15 cellular contexts compared by ENCODE assay signal in genomic region chr3:172676208-172676920, GRCh38. TPM values are rescaled to one million over a fixed set of nuclear protein-coding genes. Genes with fewer than 3 reads are reported as not detected.
DNase-seq lines count a peak whose midpoint lies in the region; ATAC-seq, FAIRE-seq and TF ChIP-seq lines count a peak whose summit lies in the region.
"Had no signal": no experiment of that assay in that cellular context is flagged by ENCODE, and none has a peak within 500 bp of the region (broad histone marks: within the 10 kb centered on the region; RNA-seq: fewer than 3 reads in every experiment).

No MANE protein-coding gene starts in this region.

- peak overlapping the region; percentile 58 for H2BK20ac ChIP-seq in IMR-90 (ENCODE audit: low read depth, low read length)

- intact Hi-C loops in IMR-90 (cut with micrococcal nuclease) (no loop called here), heart right ventricle (cut with DNase I) (loop anchor here in 6 of 10 donors (1.0 to 10.0 kb wide), 6 partner anchors 33 to 322 kb away; partner anchors contain the start of genes ECT2 (in 1 of the 6) and NCEH1 (in 1 of the 6))
- intact Hi-C loops in activated T-helper 2 cell treated with anti-CD3 and anti-CD28 coated beads, Interferon-gamma antibody, Interleukin-2, Interleukin-4, amounts not matched to agents 10 μg/mL and 5 μg/mL and 100 μg/mL, durations not matched to agents 14 hours and 24 hours and 36 hours (cut with micrococcal nuclease), result no loop called here

- H2AK5ac ChIP-seq in IMR-90 (ENCODE audit: low read depth, low read length), result peak overlapping the region; percentile 84; the same call in 1 of the 2 replicates

- peak overlapping the region; percentile 54; the same call in 1 of the 2 replicates for H3K23ac ChIP-seq in IMR-90 (ENCODE audit: low read depth, low read length)

- H3K27me3 ChIP-seq in IMR-90 (ENCODE audit: control insufficient read depth, insufficient read depth, low read length) (no peaks in the 10 kb centered on the region), astrocyte (ENCODE audit: insufficient read depth, low read length) (no peaks in the 10 kb centered on the region), heart right ventricle (no peaks in the 10 kb centered on the region), skeletal muscle satellite cell (ENCODE audit: control insufficient read depth, insufficient read depth, low read length) (no peaks in the 10 kb centered on the region)
- H3K27me3 ChIP-seq: left lung, spleen, upper lobe of right lung had no signal

- no peak for DNase-seq in IMR-90
- DNase-seq in astrocyte (ENCODE audit: low read depth), result no peak
- peak in 1 of 2 donors; percentile 39 for DNase-seq in heart right ventricle
- DNase-seq in activated CD8-positive, alpha-beta T cell treated with anti-CD3 and anti-CD28 coated beads, Interleukin-2, amount 10 ng/mL, durations not matched to agents 7 days and 5 days, result no peak
- DNase-seq in activated T-helper 2 cell treated with anti-CD3 and anti-CD28 coated beads, Interferon-gamma antibody, Interleukin-2, Interleukin-4, amounts not matched to agents 10 μg/mL and 5 μg/mL and 100 μg/mL, durations not matched to agents 14 hours and 24 hours and 36 hours (ENCODE audit: low spot score), result no peak
- DNase-seq in activated gamma-delta T cell (lab: John Stamatoyannopoulos, UW), result no peak
- DNase-seq in GM12892 (ENCODE audit: insufficient read length), result no peak
- DNase-seq: activated CD4-positive, CD25-positive, alpha-beta regulatory T cell treated with anti-CD3 and anti-CD28 coated beads, Interleukin-2, amount 50 U/mL, for 72 hours; activated naive CD4-positive, alpha-beta T cell; C1 segment of cervical spinal cord; left lung; spleen; upper lobe of right lung had no signal

- H2BK5ac ChIP-seq in IMR-90 (ENCODE audit: low read depth, low read length, poor library complexity, severe bottlenecking), result peak overlapping the region; percentile 88

- TF ChIP-seq CTCF in IMR-90 (conservative IDR thresholded peaks at IDR 0.05; ENCODE audit: low read depth, low read length) (no peak), astrocyte (IDR thresholded peaks at IDR 0.05; ENCODE audit: insufficient read depth, low read depth, low read length) (no peak), heart right ventricle (IDR thresholded peaks at IDR 0.05) (no peak)

- peaks cover 16% of the 10 kb centered on the region for H3K4me1 ChIP-seq in IMR-90 (ENCODE audit: control insufficient read depth, insufficient read depth, low read length)
- H3K4me1 ChIP-seq in astrocyte (ENCODE audit: insufficient read depth, low read length), result peaks cover 25% of the 10 kb centered on the region
- H3K4me1 ChIP-seq in heart right ventricle, result peaks cover 0 to 67% (median 38%) of the 10 kb centered on the region in 9 donors
- H3K4me1 ChIP-seq in skeletal muscle satellite cell (ENCODE audit: control insufficient read depth, insufficient read depth, low read length), result peaks cover 30% of the 10 kb centered on the region

- dilution Hi-C loops in IMR-90 (cut with HindIII; ENCODE audit: low sequenced_read_pairs, unreplicated experiment), result no loop called here

- H3K4me3 Mint-ChIP-seq in astrocyte (ENCODE audit: unreplicated experiment), result no peak overlapping the region
- no peak overlapping the region for H3K4me3 Mint-ChIP-seq in activated CD8-positive, alpha-beta T cell treated with anti-CD3 and anti-CD28 coated beads, Interleukin-2, amount 10 ng/mL, durations not matched to agents 7 days and 5 days
- H3K4me3 Mint-ChIP-seq in activated T-helper 2 cell treated with anti-CD3 and anti-CD28 coated beads, Interferon-gamma antibody, Interleukin-2, Interleukin-4, amounts not matched to agents 10 μg/mL and 5 μg/mL and 100 μg/mL, durations not matched to agents 14 hours and 24 hours and 36 hours (ENCODE audit: low read depth), result no peak overlapping the region
- H3K4me3 Mint-ChIP-seq: stimulated activated effector memory CD8-positive, alpha-beta T cell treated with anti-CD3 and anti-CD28 coated beads, Interleukin-12 subunit alpha, Interleukin-12 subunit beta, amount 100 ng/mL, for 72 hours had no signal

- H3K18ac ChIP-seq in IMR-90 (ENCODE audit: low read depth, low read length), result peak overlapping the region; percentile 58

- H3K9me3 Mint-ChIP-seq in astrocyte (ENCODE audit: unreplicated experiment), result no peaks in the 10 kb centered on the region
- no peaks in the 10 kb centered on the region for H3K9me3 Mint-ChIP-seq in activated CD8-positive, alpha-beta T cell treated with anti-CD3 and anti-CD28 coated beads, Interleukin-2, amount 10 ng/mL, durations not matched to agents 7 days and 5 days (ENCODE audit: insufficient read depth)
- H3K9me3 Mint-ChIP-seq in activated T-helper 2 cell treated with anti-CD3 and anti-CD28 coated beads, Interferon-gamma antibody, Interleukin-2, Interleukin-4, amounts not matched to agents 10 μg/mL and 5 μg/mL and 100 μg/mL, durations not matched to agents 14 hours and 24 hours and 36 hours, result no peaks in the 10 kb centered on the region
- H3K9me3 Mint-ChIP-seq: stimulated activated effector memory CD8-positive, alpha-beta T cell treated with anti-CD3 and anti-CD28 coated beads, Interleukin-12 subunit alpha, Interleukin-12 subunit beta, amount 100 ng/mL, for 72 hours had no signal

- TF ChIP-seq RAD21 in IMR-90 (IDR thresholded peaks at IDR 0.05; ENCODE audit: low read length), result no peak

- peak overlapping the region; percentile 78 for H2BK120ac ChIP-seq in IMR-90 (ENCODE audit: low read depth, low read length)

- no peak overlapping the region for H2AFZ ChIP-seq in IMR-90 (replicated peaks; ENCODE audit: low read length, poor library complexity)
- H2AFZ ChIP-seq in astrocyte (ENCODE audit: low read depth, low read length), result no peak overlapping the region

- peak overlapping the region; percentile 83 for H3K27ac Mint-ChIP-seq in astrocyte (ENCODE audit: unreplicated experiment)
- no peak overlapping the region for H3K27ac Mint-ChIP-seq in activated CD8-positive, alpha-beta T cell treated with anti-CD3 and anti-CD28 coated beads, Interleukin-2, amount 10 ng/mL, durations not matched to agents 7 days and 5 days
- no peak overlapping the region for H3K27ac Mint-ChIP-seq in activated T-helper 2 cell treated with anti-CD3 and anti-CD28 coated beads, Interferon-gamma antibody, Interleukin-2, Interleukin-4, amounts not matched to agents 10 μg/mL and 5 μg/mL and 100 μg/mL, durations not matched to agents 14 hours and 24 hours and 36 hours
- H3K27ac Mint-ChIP-seq: stimulated activated effector memory CD8-positive, alpha-beta T cell treated with anti-CD3 and anti-CD28 coated beads, Interleukin-12 subunit alpha, Interleukin-12 subunit beta, amount 100 ng/mL, for 72 hours had no signal

- peaks cover 11% of the 10 kb centered on the region for H3K4me1 Mint-ChIP-seq in astrocyte (ENCODE audit: low read depth, unreplicated experiment)
- H3K4me1 Mint-ChIP-seq in activated CD8-positive, alpha-beta T cell treated with anti-CD3 and anti-CD28 coated beads, Interleukin-2, amount 10 ng/mL, durations not matched to agents 7 days and 5 days (ENCODE audit: low read depth), result peaks cover 16% of the 10 kb centered on the region
- H3K4me1 Mint-ChIP-seq in activated T-helper 2 cell treated with anti-CD3 and anti-CD28 coated beads, Interferon-gamma antibody, Interleukin-2, Interleukin-4, amounts not matched to agents 10 μg/mL and 5 μg/mL and 100 μg/mL, durations not matched to agents 14 hours and 24 hours and 36 hours (ENCODE audit: low read depth), result peaks cover 15% of the 10 kb centered on the region
- H3K4me1 Mint-ChIP-seq: stimulated activated effector memory CD8-positive, alpha-beta T cell treated with anti-CD3 and anti-CD28 coated beads, Interleukin-12 subunit alpha, Interleukin-12 subunit beta, amount 100 ng/mL, for 72 hours had no signal

- FAIRE-seq in astrocyte (lab: Jason Lieb, UNC) (no peak), GM12892 (lab: Jason Lieb, UNC) (no peak)

- no peak for ATAC-seq in IMR-90 (ENCODE audit: low read depth)
- ATAC-seq in heart right ventricle, result peak; percentile 31 to 82 (median 56)
- ATAC-seq in activated CD8-positive, alpha-beta T cell treated with anti-CD3 and anti-CD28 coated beads, Interleukin-2, amount 10 ng/mL, durations not matched to agents 7 days and 5 days, result no peak
- ATAC-seq: stimulated activated effector memory CD8-positive, alpha-beta T cell treated with anti-CD3 and anti-CD28 coated beads, Interleukin-12 subunit alpha, Interleukin-12 subunit beta, amount 100 ng/mL, for 72 hours had no signal

- no TSS peak for BruUV-seq in IMR-90 (replicated peaks; lab: Mats Ljungman, UMichigan)

- 0 out of 2 replicates have a peak overlapping the region, but pooled peaks have one; percentile 25 for H3K56ac ChIP-seq in IMR-90 (ENCODE audit: extremely low read depth, insufficient read depth, low read length)

- H4K5ac ChIP-seq in IMR-90 (ENCODE audit: low read depth, low read length), result peak overlapping the region; percentile 47

- POLR2A ChIA-PET in IMR-90 (lab: Charles Lee; ENCODE audit: unreplicated experiment), result interaction anchor here (0.6 kb wide), 1 partner anchor 10 kb away, joined by 3 read pairs; no protein-coding TSS in a partner anchor
- POLR2A ChIA-PET in activated CD8-positive, alpha-beta T cell treated with anti-CD3 and anti-CD28 coated beads, Interleukin-2, amount 10 ng/mL, durations not matched to agents 7 days and 5 days (lab: Charles Lee), result no interaction called here

- H3K79me2 ChIP-seq in astrocyte (ENCODE audit: insufficient read depth, low read length), result peaks cover 84% of the 10 kb centered on the region

- H3K4ac ChIP-seq in IMR-90 (ENCODE audit: low read depth, low read length), result peak overlapping the region; percentile 86

- no peak overlapping the region for H2AK9ac ChIP-seq in IMR-90 (replicated peaks; ENCODE audit: low read depth, low read length, poor library complexity)

- peak overlapping the region; percentile 45; the same call in 1 of the 2 replicates for H3K27ac ChIP-seq in IMR-90 (ENCODE audit: insufficient read depth, low read length)
- peak overlapping the region; percentile 73 for H3K27ac ChIP-seq in astrocyte (ENCODE audit: low read depth, low read length)
- peak overlapping the region; percentile 45 to 83 (median 68) for H3K27ac ChIP-seq in heart right ventricle
- H3K27ac ChIP-seq: upper lobe of right lung had no signal

- H4K20me1 ChIP-seq in IMR-90 (ENCODE audit: insufficient read depth, low read length) (no peaks in the 10 kb centered on the region), astrocyte (ENCODE audit: insufficient read depth, low read length) (no peaks in the 10 kb centered on the region)

- H4K91ac ChIP-seq in IMR-90 (ENCODE audit: insufficient read depth, low read depth, low read length), result peak overlapping the region; percentile 62

- H3K27me3 Mint-ChIP-seq in astrocyte (ENCODE audit: low read depth, unreplicated experiment), result no peaks in the 10 kb centered on the region
- no peaks in the 10 kb centered on the region for H3K27me3 Mint-ChIP-seq in activated CD8-positive, alpha-beta T cell treated with anti-CD3 and anti-CD28 coated beads, Interleukin-2, amount 10 ng/mL, durations not matched to agents 7 days and 5 days (ENCODE audit: low read depth)
- H3K27me3 Mint-ChIP-seq in activated T-helper 2 cell treated with anti-CD3 and anti-CD28 coated beads, Interferon-gamma antibody, Interleukin-2, Interleukin-4, amounts not matched to agents 10 μg/mL and 5 μg/mL and 100 μg/mL, durations not matched to agents 14 hours and 24 hours and 36 hours (ENCODE audit: low read depth), result no peaks in the 10 kb centered on the region

- peak overlapping the region; percentile 76 for H3K14ac ChIP-seq in IMR-90 (replicated peaks; ENCODE audit: low read depth, low read length)

- H3K9me1 ChIP-seq in IMR-90 (ENCODE audit: insufficient read depth, low read length), result no peaks in the 10 kb centered on the region; the same call in 1 of the 2 replicates

- H2BK15ac ChIP-seq in IMR-90 (ENCODE audit: low read depth, low read length), result peak overlapping the region; percentile 56; the same call in 2 of the 3 replicates

- TF ChIP-seq POLR2A in IMR-90 (IDR thresholded peaks at IDR 0.05; ENCODE audit: low read depth, low read length) (no peak), GM12892 (IDR thresholded peaks at IDR 0.05; ENCODE audit: low read depth, low read length) (no peak)

- in situ Hi-C loops in IMR-90 (cut with MboI; ENCODE audit: low sequenced_read_pairs), result no loop called here

- H4K8ac ChIP-seq in IMR-90 (ENCODE audit: low read depth in 2 of 2, low read length in 2 of 2), result peak overlapping the region; percentile 10 to 77; a peak in 3 of 4 replicates

- H3K79me1 ChIP-seq in IMR-90 (ENCODE audit: low read depth in 1 of 2, low read length in 2 of 2), result peaks cover 31 to 67% of the 10 kb centered on the region in 2 experiments

- H3K9me3 ChIP-seq in IMR-90 (ENCODE audit: control insufficient read depth, insufficient read depth, low read length) (no peaks in the 10 kb centered on the region), astrocyte (ENCODE audit: insufficient read depth, low read depth, low read length) (no peaks in the 10 kb centered on the region), heart right ventricle (no peaks in the 10 kb centered on the region), skeletal muscle satellite cell (replicated peaks; ENCODE audit: low read length) (no peaks in the 10 kb centered on the region)
- H3K9me3 ChIP-seq: left lung, spleen, upper lobe of right lung had no signal

- H3K4me2 ChIP-seq in IMR-90 (ENCODE audit: low read depth, low read length) (peak overlapping the region; percentile 79), astrocyte (ENCODE audit: low read length) (peak overlapping the region; percentile 52), skeletal muscle satellite cell (ENCODE audit: low read length) (peak overlapping the region; percentile 42)

- CTCF ChIA-PET in IMR-90 (lab: Yijun Ruan, JAX), result interaction anchor here (1.2 to 1.4 kb wide), 2 partner anchors 10 to 34 kb away, joined by 4 to 5 read pairs; partner anchors contain the start of gene NCEH1
- CTCF ChIA-PET in activated CD8-positive, alpha-beta T cell treated with anti-CD3 and anti-CD28 coated beads, Interleukin-2, amount 10 ng/mL, durations not matched to agents 7 days and 5 days (lab: Charles Lee), result interaction anchor here (0.9 to 2.4 kb wide), 8 partner anchors 10 to 215 kb away, joined by 3 to 11 read pairs (median 6); partner anchors contain the start of gene ECT2

- H3K36me3 ChIP-seq in IMR-90 (ENCODE audit: control insufficient read depth, insufficient read depth, low read length) (no peaks in the 10 kb centered on the region), astrocyte (ENCODE audit: insufficient read depth, low read length) (no peaks in the 10 kb centered on the region), heart right ventricle (no peaks in the 10 kb centered on the region), skeletal muscle satellite cell (ENCODE audit: insufficient read depth, low read length) (no peaks in the 10 kb centered on the region)
- H3K36me3 ChIP-seq: left lung, spleen, upper lobe of right lung had no signal

- WGBS in IMR-90 (ENCODE audit: extremely low coverage in 2 of 2, insufficient read length in 1 of 2), 2 experiments, result 77% methylated on average over 7 of the region's 21 CpGs; no CpG with 5 or more reads in 1 of the 2 experiments
- WGBS in heart right ventricle, 2 donors, result 73 to 76% methylated on average over 21 of the region's 21 CpGs

- peak overlapping the region; percentile 50; the same call in 1 of the 2 replicates for H3K9ac ChIP-seq in IMR-90 (ENCODE audit: low read depth, low read length)
- peak overlapping the region; percentile 55 for H3K9ac ChIP-seq in astrocyte (ENCODE audit: low read length)
- H3K9ac ChIP-seq in skeletal muscle satellite cell (ENCODE audit: low read depth, low read length), result peak overlapping the region; percentile 43

- H3K4me3 ChIP-seq in IMR-90 (ENCODE audit: insufficient read depth, low read depth, low read length) (no peak overlapping the region), astrocyte (ENCODE audit: insufficient read depth, low read depth, low read length) (no peak overlapping the region), heart right ventricle (peak overlapping the region in 1 of 10 donors; percentile 5), skeletal muscle satellite cell (ENCODE audit: low read length) (no peak overlapping the region)
- H3K4me3 ChIP-seq: left lung, spleen, upper lobe of right lung had no signal

- H3K36me3 Mint-ChIP-seq in astrocyte (ENCODE audit: low read depth, unreplicated experiment), result no peaks in the 10 kb centered on the region
- no peaks in the 10 kb centered on the region for H3K36me3 Mint-ChIP-seq in activated CD8-positive, alpha-beta T cell treated with anti-CD3 and anti-CD28 coated beads, Interleukin-2, amount 10 ng/mL, durations not matched to agents 7 days and 5 days (ENCODE audit: low read depth)
- H3K36me3 Mint-ChIP-seq in activated T-helper 2 cell treated with anti-CD3 and anti-CD28 coated beads, Interferon-gamma antibody, Interleukin-2, Interleukin-4, amounts not matched to agents 10 μg/mL and 5 μg/mL and 100 μg/mL, durations not matched to agents 14 hours and 24 hours and 36 hours (ENCODE audit: low read depth), result no peaks in the 10 kb centered on the region
- H3K36me3 Mint-ChIP-seq: stimulated activated effector memory CD8-positive, alpha-beta T cell treated with anti-CD3 and anti-CD28 coated beads, Interleukin-12 subunit alpha, Interleukin-12 subunit beta, amount 100 ng/mL, for 72 hours had no signal

RNA-seq across cellular contexts. Expression of gene NCEH1, which starts 34.5 kb away (rescaled TPM):
- total RNA-seq in IMR-90 (2012; rRNA removed) (23.3 and 28.9 TPM in 2 replicates), astrocyte (14.1 and 16.9 TPM in 2 replicates), heart right ventricle (10 to 100 TPM; 40.8 to 66.4 (median 51.8) TPM)
- polyA plus RNA-seq in IMR-90 (2012; rRNA removed) (22.3 and 23.5 TPM in 2 replicates), heart right ventricle (10 to 100 TPM in 1 of 2 donors, 1 to 10 TPM in 1; 8.7 to 12.7 TPM)
- polyA plus RNA-seq in IMR-90 (2012; cell fraction: cytosol; rRNA removed), result 8.0 and 12.7 TPM in 2 replicates
- polyA plus RNA-seq in IMR-90 (2012; cell fraction: nucleus; rRNA removed; ENCODE audit: low replicate concordance), result 5.1 and 13.7 TPM in 2 replicates
- total RNA-seq in skeletal muscle satellite cell (2012; rRNA removed), result 9.0 and 11.4 TPM in 2 replicates
- total RNA-seq in activated CD8-positive, alpha-beta T cell treated with anti-CD3 and anti-CD28 coated beads, Interleukin-2, amount 10 ng/mL, durations not matched to agents 7 days and 5 days, result 1 to 10 TPM; 8.0 to 8.2 TPM
- 9.6 and 10.0 TPM in 2 replicates for total RNA-seq in activated T-helper 2 cell treated with anti-CD3 and anti-CD28 coated beads, Interferon-gamma antibody, Interleukin-2, Interleukin-4, amounts not matched to agents 10 μg/mL and 5 μg/mL and 100 μg/mL, durations not matched to agents 14 hours and 24 hours and 36 hours
- 2.4 TPM for polyA plus RNA-seq in GM12892 (2012; ENCODE audit: missing spikeins)

Comparison
In these comparisons a context has a peak if more than half of its experiments do, and no peak if none do; other contexts are left out.
1. ATAC-seq: peak in heart right ventricle (8 of 8); none in IMR-90 (single experiment) and activated CD8-positive, alpha-beta T cell treated with anti-CD3 and anti-CD28 coated beads, Interleukin-2, amount 10 ng/mL, durations not matched to agents 7 days and 5 days (single experiment).
2. intact Hi-C loops: an anchor here in heart right ventricle (1.0 to 10.0 kb wide); none called in IMR-90 and activated T-helper 2 cell treated with anti-CD3 and anti-CD28 coated beads, Interferon-gamma antibody, Interleukin-2, Interleukin-4, amounts not matched to agents 10 μg/mL and 5 μg/mL and 100 μg/mL, durations not matched to agents 14 hours and 24 hours and 36 hours.
3. Peak in every context shown above with its lines, with median percentiles within 50 percentile points of each other: H3K27ac ChIP-seq, H3K4me2 ChIP-seq and H3K9ac ChIP-seq.